In genomic region chr20:33431797-33432381, GRCh38 we compare ENCODE assay signal across 2 cellular contexts.
TF ChIP-seq lines count a peak whose summit lies in the region.

No MANE protein-coding gene starts in this region.

TF ChIP-seq in IMR-90, 13 proteins besides CTCF, POLR2A, EP300 and RAD21:
- TF ChIP-seq MXI1 (IDR thresholded peaks at IDR 0.05; ENCODE audit: borderline replicate concordance, low read depth, low read length) = no peak
- TF ChIP-seq BHLHE40 (IDR thresholded peaks at IDR 0.05; ENCODE audit: low read depth, low read length) = no peak

TF ChIP-seq in H1, 55 proteins besides CTCF, POLR2A, EP300 and RAD21:
- TF ChIP-seq CTBP2 (IDR thresholded peaks at IDR 0.05; ENCODE audit: borderline replicate concordance, insufficient read depth, insufficient read length, low read length) = no peak
- TF ChIP-seq GTF2F1 (IDR thresholded peaks at IDR 0.05; ENCODE audit: borderline replicate concordance, low read depth, low read length) = no peak
- TF ChIP-seq BCL11A (IDR thresholded peaks at IDR 0.05; ENCODE audit: low read depth in 2 of 2, low read length in 2 of 2) = no peak
- TF ChIP-seq SP4 (IDR thresholded peaks at IDR 0.05; ENCODE audit: low read length) = no peak
- peak; percentile 10; the same call in 1 of the 2 replicates for TF ChIP-seq BACH1 (IDR thresholded peaks at IDR 0.05; ENCODE audit: low read length)
- TF ChIP-seq SRF (IDR thresholded peaks at IDR 0.05; ENCODE audit: low read depth, low read length) = no peak
- TF ChIP-seq ATF2 (IDR thresholded peaks at IDR 0.05; ENCODE audit: low read length) = no peak
